Comparison of ENCODE assay signal across 1 cellular context in genomic region chr12:13099066-13099909, GRCh38.
TF ChIP-seq lines count a peak whose summit lies in the region.

No MANE protein-coding gene starts in this region.

TF ChIP-seq in HCT116, 20 proteins besides CTCF, POLR2A, EP300 and RAD21 (continued from another document):
- no peak for TF ChIP-seq ZFX (IDR thresholded peaks at IDR 0.05)
- TF ChIP-seq EZH2phosphoT487 (IDR thresholded peaks at IDR 0.05; ENCODE audit: borderline replicate concordance): no peak
- TF ChIP-seq CBX3 (IDR thresholded peaks at IDR 0.05; ENCODE audit: low read depth): no peak
